In genomic region chr9:23160952-23161469, GRCh38 we compare ENCODE assay signal across 15 cellular contexts.
DNase-seq lines count a peak whose midpoint lies in the region; ATAC-seq and TF ChIP-seq lines count a peak whose summit lies in the region.
"Had no signal": no experiment of that assay in that cellular context is flagged by ENCODE, and none has a peak within 500 bp of the region (broad histone marks: within the 10 kb centered on the region; RNA-seq: fewer than 3 reads in every experiment).

No MANE protein-coding gene starts in this region.

- H3K4me1 Mint-ChIP-seq in osteocyte (ENCODE audit: unreplicated experiment): no peaks in the 10 kb centered on the region
- no peaks in the 10 kb centered on the region for H3K4me1 Mint-ChIP-seq in stimulated activated effector memory CD8-positive, alpha-beta T cell treated with anti-CD3 and anti-CD28 coated beads, Interleukin-12 subunit alpha, Interleukin-12 subunit beta, amount 100 ng/mL, for 72 hours
- H3K4me1 Mint-ChIP-seq: B cell had no signal

- ATAC-seq in left lobe of liver (peak; percentile 17), GM18909 (IDR thresholded peaks at IDR 0.05; ENCODE audit: poor library complexity, unreplicated experiment) (no peak)
- peak; percentile 44 for ATAC-seq in stimulated activated effector memory CD8-positive, alpha-beta T cell treated with anti-CD3 and anti-CD28 coated beads, Interleukin-12 subunit alpha, Interleukin-12 subunit beta, amount 100 ng/mL, for 72 hours
- ATAC-seq: CD8-positive, alpha-beta T cell; HCT116 had no signal

- DNase-seq in left lobe of liver (ENCODE audit: low spot score): no peak
- peak; percentile 73 for DNase-seq in osteocyte (ENCODE audit: extremely low spot score, unreplicated experiment)
- DNase-seq in stimulated activated effector memory CD8-positive, alpha-beta T cell treated with anti-CD3 and anti-CD28 coated beads, Interleukin-12 subunit alpha, Interleukin-12 subunit beta, amount 100 ng/mL, for 72 hours (ENCODE audit: low spot score in 2 of 2): no peak
- no peak for DNase-seq in A172 (ENCODE audit: low spot score)
- no peak for DNase-seq in stimulated activated CD4-positive, alpha-beta T cell treated with anti-CD3 and anti-CD28 coated beads, Interleukin-4, amount 100 ng/mL, for 4 hours
- DNase-seq: Caco-2; CD4-positive, CD25-positive, alpha-beta regulatory T cell; CD8-positive, alpha-beta T cell; DMS153; DND-41; GM23248; H9 had no signal

- no peaks in the 10 kb centered on the region for H3K36me3 Mint-ChIP-seq in osteocyte (ENCODE audit: unreplicated experiment)
- no peaks in the 10 kb centered on the region for H3K36me3 Mint-ChIP-seq in stimulated activated effector memory CD8-positive, alpha-beta T cell treated with anti-CD3 and anti-CD28 coated beads, Interleukin-12 subunit alpha, Interleukin-12 subunit beta, amount 100 ng/mL, for 72 hours
- H3K36me3 Mint-ChIP-seq: CD4-positive, CD25-positive, alpha-beta regulatory T cell; CD8-positive, alpha-beta T cell had no signal

- H3K9me3 Mint-ChIP-seq in osteocyte (ENCODE audit: unreplicated experiment): peaks cover 4% of the 10 kb centered on the region
- H3K9me3 Mint-ChIP-seq in stimulated activated effector memory CD8-positive, alpha-beta T cell treated with anti-CD3 and anti-CD28 coated beads, Interleukin-12 subunit alpha, Interleukin-12 subunit beta, amount 100 ng/mL, for 72 hours: peaks cover 24% of the 10 kb centered on the region
- H3K9me3 Mint-ChIP-seq: H9 had no signal

- H3K27me3 Mint-ChIP-seq in osteocyte (ENCODE audit: unreplicated experiment): no peaks in the 10 kb centered on the region
- H3K27me3 Mint-ChIP-seq: B cell; CD4-positive, CD25-positive, alpha-beta regulatory T cell had no signal

- no peak overlapping the region for H3K4me3 Mint-ChIP-seq in osteocyte (ENCODE audit: unreplicated experiment)
- no peak overlapping the region for H3K4me3 Mint-ChIP-seq in stimulated activated effector memory CD8-positive, alpha-beta T cell treated with anti-CD3 and anti-CD28 coated beads, Interleukin-12 subunit alpha, Interleukin-12 subunit beta, amount 100 ng/mL, for 72 hours
- H3K4me3 Mint-ChIP-seq: B cell; CD4-positive, CD25-positive, alpha-beta regulatory T cell; CD8-positive, alpha-beta T cell; H9 had no signal

- no peak for TF ChIP-seq CTCF in osteocyte (IDR thresholded peaks at IDR 0.05)

- H3K27ac Mint-ChIP-seq in osteocyte (ENCODE audit: unreplicated experiment): no peak overlapping the region
- H3K27ac Mint-ChIP-seq in stimulated activated effector memory CD8-positive, alpha-beta T cell treated with anti-CD3 and anti-CD28 coated beads, Interleukin-12 subunit alpha, Interleukin-12 subunit beta, amount 100 ng/mL, for 72 hours: no peak overlapping the region
- H3K27ac Mint-ChIP-seq: B cell; CD4-positive, CD25-positive, alpha-beta regulatory T cell; CD8-positive, alpha-beta T cell had no signal
